1 cellular context compared by ENCODE assay signal in genomic region chr11:62611705-62612365, GRCh38.
TF ChIP-seq lines count a peak whose summit lies in the region.

No MANE protein-coding gene starts in this region.

TF ChIP-seq in WTC11, 78 proteins besides CTCF, POLR2A, EP300 and RAD21 (continued from another document):
- TF ChIP-seq ATF6 (CRISPR knock-in tag; IDR thresholded peaks at IDR 0.05), result no peak
- TF ChIP-seq IRF2 (CRISPR knock-in tag; IDR thresholded peaks at IDR 0.05; ENCODE audit: borderline replicate concordance, low read depth), result no peak
- TF ChIP-seq ETV6 (CRISPR knock-in tag; IDR thresholded peaks at IDR 0.05), result peak; percentile 62; the same call in 1 of the 2 replicates
- no peak for TF ChIP-seq EMX1 (CRISPR knock-in tag; IDR thresholded peaks at IDR 0.05)
- TF ChIP-seq ARID4B (CRISPR knock-in tag; IDR thresholded peaks at IDR 0.05; ENCODE audit: borderline replicate concordance), result no peak
- TF ChIP-seq PRDM15 (CRISPR knock-in tag; IDR thresholded peaks at IDR 0.05), result peak; percentile 92
- no peak for TF ChIP-seq ZNF416 (CRISPR knock-in tag; IDR thresholded peaks at IDR 0.05)
- no peak for TF ChIP-seq TP53 (CRISPR knock-in tag; IDR thresholded peaks at IDR 0.05)
- no peak for TF ChIP-seq E2F5 (CRISPR knock-in tag; IDR thresholded peaks at IDR 0.05)
- no peak for TF ChIP-seq CBFB (CRISPR knock-in tag; IDR thresholded peaks at IDR 0.05; ENCODE audit: low read depth)
- no peak for TF ChIP-seq JUN (CRISPR knock-in tag; IDR thresholded peaks at IDR 0.05)
